In the genomic region with DNA sequence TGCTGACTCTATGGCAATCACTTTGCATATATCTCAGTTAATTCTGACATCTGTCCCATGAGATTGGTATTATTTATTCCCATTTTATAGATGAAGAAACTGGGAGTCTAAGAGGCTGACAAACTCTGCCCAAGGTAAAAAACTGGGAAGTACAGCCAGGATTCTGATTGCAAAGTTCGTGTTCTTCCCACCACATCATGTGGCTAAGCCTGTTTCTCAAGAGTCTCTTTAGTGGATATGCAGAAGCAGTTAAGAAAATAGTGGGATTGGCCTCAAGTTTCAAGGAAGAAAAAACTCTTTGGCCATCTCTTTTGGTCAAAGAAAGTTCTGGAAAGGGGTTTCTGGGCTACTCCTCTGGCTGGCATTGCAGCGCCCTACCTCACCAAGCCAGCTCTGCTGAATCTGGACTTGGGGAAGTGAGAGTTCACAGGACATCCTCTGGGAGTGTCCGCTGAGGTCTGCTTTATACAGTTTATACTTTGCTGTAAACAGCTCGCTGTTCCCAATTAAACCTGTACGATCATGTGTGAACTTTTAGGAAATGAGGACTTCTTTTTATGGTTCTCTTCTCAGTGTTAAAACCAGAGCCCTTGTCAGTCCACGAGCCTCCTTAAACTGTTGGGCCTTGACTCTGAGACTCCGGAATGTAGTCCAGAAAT, we compare ENCODE assay signal across 18 cellular contexts. TPM values are rescaled to one million over a fixed set of nuclear protein-coding genes. Genes with fewer than 3 reads are reported as not detected.
DNase-seq lines count a peak whose midpoint lies in the region; ATAC-seq, FAIRE-seq and TF ChIP-seq lines count a peak whose summit lies in the region.
"Had no signal": no experiment of that assay in that cellular context is flagged by ENCODE, and none has a peak within 500 bp of the region (broad histone marks: within the 10 kb centered on the region; RNA-seq: fewer than 3 reads in every experiment).

No MANE protein-coding gene starts in this region.

- no peaks in the 10 kb centered on the region for H3K9me3 ChIP-seq in GM12878 (replicated peaks; ENCODE audit: control insufficient read depth, insufficient read depth, low read length)
- no peaks in the 10 kb centered on the region for H3K9me3 ChIP-seq in sigmoid colon
- H3K9me3 ChIP-seq: SJSA1 had no signal

- ATAC-seq in GM12878 (no peak), left colon (peak; percentile 73), HG02763 (IDR thresholded peaks at IDR 0.05; ENCODE audit: unreplicated experiment) (no peak), GM21447 (IDR thresholded peaks at IDR 0.05; ENCODE audit: unreplicated experiment) (no peak)
- ATAC-seq: activated naive CD8-positive, alpha-beta T cell treated with anti-CD3 and anti-CD28 coated beads, Interleukin-2, amount 50 U/mL, for 24 hours had no signal

- H3K36me3 ChIP-seq in ACC112 (ENCODE audit: insufficient read depth, low read length), result no peaks in the 10 kb centered on the region
- no peaks in the 10 kb centered on the region for H3K36me3 ChIP-seq in GM12878 (ENCODE audit: control insufficient read depth in 2 of 2, insufficient read depth in 2 of 2, low read length in 1 of 2)
- no peaks in the 10 kb centered on the region for H3K36me3 ChIP-seq in sigmoid colon
- H3K36me3 ChIP-seq: SJSA1 had no signal

- TF ChIP-seq EP300 in GM12878 (IDR thresholded peaks at IDR 0.05; ENCODE audit: borderline replicate concordance in 1 of 2, control insufficient read depth in 1 of 2, low read depth in 2 of 2, low read length in 2 of 2) (no peak), sigmoid colon (IDR thresholded peaks at IDR 0.05) (peak; percentile 92 to 99 (median 98))

- intact Hi-C loops in GM12878 (cut with micrococcal nuclease; ENCODE audit: unreplicated experiment) (no loop called here), left colon (cut with DNase I, micrococcal nuclease) (no loop called here), sigmoid colon (cut with DNase I) (no loop called here)

- H3K9ac ChIP-seq in GM12878 (ENCODE audit: control insufficient read depth, insufficient read depth, low read length), result no peak overlapping the region
- H3K9ac ChIP-seq: parathyroid adenoma had no signal

- no peaks in the 10 kb centered on the region for H4K20me1 ChIP-seq in GM12878 (ENCODE audit: control insufficient read depth, insufficient read depth)

- no peaks in the 10 kb centered on the region for H3K79me2 ChIP-seq in ACC112 (ENCODE audit: control insufficient read depth, insufficient read depth, low read length, unreplicated experiment)
- no peaks in the 10 kb centered on the region for H3K79me2 ChIP-seq in GM12878 (ENCODE audit: control insufficient read depth, insufficient read depth, low read length)
- H3K79me2 ChIP-seq: parathyroid adenoma had no signal

- RAD21 ChIA-PET in GM12878 (lab: Charles Lee; ENCODE audit: unreplicated experiment), result no interaction called here

- TF ChIP-seq POLR2A in GM12878 (IDR thresholded peaks at IDR 0.05; ENCODE audit: low read depth, low read length) (no peak), sigmoid colon (IDR thresholded peaks at IDR 0.05) (peak in 1 of 2 donors; percentile 17)

- peak overlapping the region; percentile 80 for H2AFZ ChIP-seq in ACC112 (ENCODE audit: low read length, unreplicated experiment)
- H2AFZ ChIP-seq in GM12878 (ENCODE audit: control insufficient read depth, low read depth, low read length), result no peak overlapping the region
- H2AFZ ChIP-seq: parathyroid adenoma had no signal

- TF ChIP-seq RAD21 in GM12878 (IDR thresholded peaks at IDR 0.05; ENCODE audit: insufficient read depth, low read depth, low read length), result no peak

- no peak for DNase-seq in GM12878 (ENCODE audit: low read depth, low spot score)
- peak; percentile 30 to 65 for DNase-seq in left colon
- peak; percentile 87 for DNase-seq in sigmoid colon
- no peak for DNase-seq in hepatic stellate cell (ENCODE audit: low spot score)
- DNase-seq in GM10266 (ENCODE audit: extremely low spot score), result no peak
- DNase-seq: ACHN; activated naive CD8-positive, alpha-beta T cell treated with anti-CD3 and anti-CD28 coated beads, Interleukin-2, amount 50 U/mL, for 24 hours; foreskin fibroblast; naive B cell; stimulated activated CD4-positive, alpha-beta T cell treated with anti-CD3 and anti-CD28 coated beads, Interleukin-4, amount 100 ng/mL, for 4 hours; T-helper 2 cell; trophoblast cell had no signal

- in situ Hi-C loops in GM12878 (cut with MboI), result no loop called here

- SMC1A ChIA-PET in GM12878 (lab: Charles Lee; ENCODE audit: uncharacterized antibody, unreplicated experiment), result interaction anchor here (1.4 kb wide), 1 partner anchor 9 kb away, joined by 5 read pairs; no protein-coding TSS in a partner anchor

- H3K4me3 ChIP-seq in ACC112 (ENCODE audit: low read depth, low read length), result peak overlapping the region; percentile 59
- no peak overlapping the region for H3K4me3 ChIP-seq in GM12878
- H3K4me3 ChIP-seq in sigmoid colon, result no peak overlapping the region
- H3K4me3 ChIP-seq: SJSA1 had no signal

- WGBS in GM12878 (ENCODE audit: insufficient coverage, insufficient replicate concordance, low lambda C conversion rate, missing lambda C conversion rate), result 47% methylated on average over 7 of the region's 7 CpGs
- 45 to 66% methylated on average over 7 of the region's 7 CpGs for WGBS in sigmoid colon, 2 donors

- BruUV-seq in GM12878 (replicated peaks; lab: Mats Ljungman, UMichigan), result no TSS peak

- peaks cover 5% of the 10 kb centered on the region for H3K4me1 ChIP-seq in ACC112 (ENCODE audit: control insufficient read depth, insufficient read depth, low read length, unreplicated experiment)
- no peaks in the 10 kb centered on the region for H3K4me1 ChIP-seq in GM12878 (ENCODE audit: control insufficient read depth, insufficient read depth, low read length)
- peaks cover 0 to 56% (median 45%) of the 10 kb centered on the region in 4 donors for H3K4me1 ChIP-seq in sigmoid colon
- H3K4me1 ChIP-seq: parathyroid adenoma had no signal

- H3K27me3 ChIP-seq in ACC112 (ENCODE audit: insufficient read depth, low read length) (no peaks in the 10 kb centered on the region), GM12878 (replicated peaks in 1 of 2; ENCODE audit: control insufficient read depth in 2 of 2, insufficient read depth in 2 of 2, low read length in 1 of 2) (no peaks in the 10 kb centered on the region), sigmoid colon (no peaks in the 10 kb centered on the region)
- H3K27me3 ChIP-seq: SJSA1 had no signal

- H3K27ac ChIP-seq in ACC112 (ENCODE audit: low read depth, low read length), result no peak overlapping the region
- no peak overlapping the region for H3K27ac ChIP-seq in GM12878 (ENCODE audit: control insufficient read depth, insufficient read depth)
- peak overlapping the region; percentile 67 to 97 (median 88) for H3K27ac ChIP-seq in sigmoid colon
- H3K27ac ChIP-seq: parathyroid adenoma, SJSA1 had no signal

- peak; percentile 18 for FAIRE-seq in GM12878 (lab: Jason Lieb, UNC)
- FAIRE-seq: HTR-8/SVneo had no signal

- H3K4me2 ChIP-seq in GM12878 (ENCODE audit: control insufficient read depth, insufficient read depth), result no peak overlapping the region

- POLR2A ChIA-PET in GM12878 (lab: Charles Lee), result no interaction called here

- TF ChIP-seq CTCF in GM12878 (IDR thresholded peaks at IDR 0.05 in 2 of 3, conservative IDR thresholded peaks at IDR 0.05 in 1 of 3; ENCODE audit: control insufficient read depth in 2 of 3, extremely low read depth in 1 of 3, insufficient read depth in 1 of 3, low read depth in 3 of 3, low read length in 3 of 3) (no peak), sigmoid colon (IDR thresholded peaks at IDR 0.05) (no peak), GM10266 (IDR thresholded peaks at IDR 0.05; ENCODE audit: control insufficient read depth, insufficient read depth, low read depth, missing control alignments) (no peak)

- CTCF ChIA-PET in GM12878 (lab: Yijun Ruan, JAX), result no interaction called here

TF ChIP-seq in GM12878, 131 proteins besides CTCF, POLR2A, EP300 and RAD21:
- TF ChIP-seq JUND (IDR thresholded peaks at IDR 0.05; ENCODE audit: low read depth, low read length), result no peak

RNA-seq across cellular contexts. Expression of a gene that starts 12.2 kb away (rescaled TPM):
- total RNA-seq in GM12878 (2013; cell fraction: nucleolus; rRNA removed), result 60.5 and 62.3 TPM in 2 replicates
- total RNA-seq in GM12878 (2014; rRNA removed), result 17.0 and 23.3 TPM in 2 replicates
- total RNA-seq in GM12878 (2014; rRNA removed; fragmentation: Illumina TruSeq; extraction: Trizol), result 18.8 and 19.2 TPM in 2 replicates
- 22.7 and 23.6 TPM in 2 replicates for total RNA-seq in GM12878 (2021)
- polyA plus RNA-seq in GM12878 (2011; ENCODE audit: low read depth), result 4.5 TPM
- polyA plus RNA-seq in GM12878 (2011; rRNA removed), result 19.3 and 25.6 TPM in 2 replicates
- 7.9 and 9.1 TPM in 2 replicates for polyA plus RNA-seq in GM12878 (2011; cell fraction: cytosol; rRNA removed)
- 9.0 and 10.5 TPM in 2 replicates for polyA plus RNA-seq in GM12878 (2011; cell fraction: nucleus; rRNA removed)
- 5.7 and 8.1 TPM in 2 replicates for polyA plus RNA-seq in GM12878 (2012)
- polyA plus RNA-seq in GM12878 (2014; fragmentation: Illumina TruSeq; extraction: Trizol), result 16.1 and 16.2 TPM in 2 replicates
- polyA plus RNA-seq in GM12878 (2014; fragmentation: Nextera tagmentation; extraction: Ambion mirVana), result 1 to 10 TPM; 2.3 to 2.4 TPM
- polyA plus RNA-seq in GM12878 (2014; rRNA removed), result 9.8 and 10.0 TPM in 2 replicates
- 1 to 10 TPM; 9.5 to 9.8 TPM for polyA plus RNA-seq in GM12878 (2016; fragmentation: Nextera tagmentation; extraction: Ambion mirVana)
- polyA minus RNA-seq in GM12878 (2011; rRNA and poly(A)+ RNA removed), result 34.9 and 49.1 TPM in 2 replicates
- 11.1 and 16.6 TPM in 2 replicates for polyA minus RNA-seq in GM12878 (2011; cell fraction: cytosol; rRNA and poly(A)+ RNA removed)
- polyA minus RNA-seq in GM12878 (2011; cell fraction: nucleus; rRNA and poly(A)+ RNA removed), result 10.6 and 14.1 TPM in 2 replicates
- 10 to 100 TPM; 38.9 to 50.9 TPM for total RNA-seq in left colon
- 100 to 1,000 TPM in 3 of 4 donors, 10 to 100 TPM in 1; 84.2 to 145 (median 120) TPM for total RNA-seq in sigmoid colon
- polyA plus RNA-seq in sigmoid colon, result 10 to 100 TPM in 1 of 3 donors, 1 to 10 TPM in 2; 5.5 to 16.1 (median 7.8) TPM

Comparison
In these comparisons a context has a peak if more than half of its experiments do, and no peak if none do; other contexts are left out.
1. H3K27ac ChIP-seq: peak in sigmoid colon (4 of 4); none in ACC112 (single experiment) and GM12878 (single experiment).
2. DNase-seq: peak in left colon (2 of 2) and sigmoid colon (single experiment); none in GM12878 (single experiment), hepatic stellate cell (single experiment) and GM10266 (single experiment).